1 cellular context compared by ENCODE assay signal in genomic region chr1:6359568-6360496, GRCh38.
TF ChIP-seq lines count a peak whose summit lies in the region.

No MANE protein-coding gene starts in this region.

TF ChIP-seq in HepG2, 621 proteins besides CTCF, POLR2A, EP300 and RAD21 (continues in another document):
- TF ChIP-seq IRF2 (CRISPR knock-in tag; IDR thresholded peaks at IDR 0.05), result peak; percentile 80
- TF ChIP-seq GABPB1 (CRISPR knock-in tag; IDR thresholded peaks at IDR 0.05), result 0 out of 2 replicates have a peak, but pooled peaks have one; percentile 20
- TF ChIP-seq NONO (IDR thresholded peaks at IDR 0.05), result no peak
- TF ChIP-seq NONO (CRISPR knock-in tag; conservative IDR thresholded peaks at IDR 0.05), result peak; percentile 51; the same call in 1 of the 2 replicates
- TF ChIP-seq ZNF451 (CRISPR knock-in tag; IDR thresholded peaks at IDR 0.05), result 0 out of 2 replicates have a peak, but pooled peaks have one; percentile 55
- TF ChIP-seq ETV5 (CRISPR knock-in tag; IDR thresholded peaks at IDR 0.05; ENCODE audit: borderline replicate concordance), result peak; percentile 30; the same call in 1 of the 2 replicates
- TF ChIP-seq NFRKB (IDR thresholded peaks at IDR 0.05), result no peak
- no peak for TF ChIP-seq LCORL (IDR thresholded peaks at IDR 0.05)
- TF ChIP-seq LCORL (CRISPR knock-in tag; IDR thresholded peaks at IDR 0.05), result peak; percentile 90
- TF ChIP-seq ZFP91 (CRISPR knock-in tag; IDR thresholded peaks at IDR 0.05; ENCODE audit: borderline replicate concordance), result peak; percentile 21; the same call in 1 of the 2 replicates
- TF ChIP-seq ZBTB25 (CRISPR knock-in tag; IDR thresholded peaks at IDR 0.05), result 0 out of 2 replicates have a peak, but pooled peaks have one; percentile 31
- peak; percentile 23; the same call in 1 of the 2 replicates for TF ChIP-seq YEATS2 (CRISPR knock-in tag; IDR thresholded peaks at IDR 0.05; ENCODE audit: borderline replicate concordance)
- TF ChIP-seq ZFP36 (IDR thresholded peaks at IDR 0.05; ENCODE audit: borderline replicate concordance, low read depth, low read length, partially characterized antibody), result no peak
- TF ChIP-seq ZNF124 (CRISPR knock-in tag; IDR thresholded peaks at IDR 0.05), result 0 out of 2 replicates have a peak, but pooled peaks have one; percentile 35
- TF ChIP-seq PHF8 (CRISPR knock-in tag; IDR thresholded peaks at IDR 0.05), result peak; percentile 64
- no peak for TF ChIP-seq ZNF180 (CRISPR knock-in tag; IDR thresholded peaks at IDR 0.05; ENCODE audit: borderline replicate concordance, low read depth)
- 0 out of 2 replicates have a peak, but pooled peaks have one; percentile 11 for TF ChIP-seq SALL2 (CRISPR knock-in tag; IDR thresholded peaks at IDR 0.05)
- TF ChIP-seq, protein P1, sequence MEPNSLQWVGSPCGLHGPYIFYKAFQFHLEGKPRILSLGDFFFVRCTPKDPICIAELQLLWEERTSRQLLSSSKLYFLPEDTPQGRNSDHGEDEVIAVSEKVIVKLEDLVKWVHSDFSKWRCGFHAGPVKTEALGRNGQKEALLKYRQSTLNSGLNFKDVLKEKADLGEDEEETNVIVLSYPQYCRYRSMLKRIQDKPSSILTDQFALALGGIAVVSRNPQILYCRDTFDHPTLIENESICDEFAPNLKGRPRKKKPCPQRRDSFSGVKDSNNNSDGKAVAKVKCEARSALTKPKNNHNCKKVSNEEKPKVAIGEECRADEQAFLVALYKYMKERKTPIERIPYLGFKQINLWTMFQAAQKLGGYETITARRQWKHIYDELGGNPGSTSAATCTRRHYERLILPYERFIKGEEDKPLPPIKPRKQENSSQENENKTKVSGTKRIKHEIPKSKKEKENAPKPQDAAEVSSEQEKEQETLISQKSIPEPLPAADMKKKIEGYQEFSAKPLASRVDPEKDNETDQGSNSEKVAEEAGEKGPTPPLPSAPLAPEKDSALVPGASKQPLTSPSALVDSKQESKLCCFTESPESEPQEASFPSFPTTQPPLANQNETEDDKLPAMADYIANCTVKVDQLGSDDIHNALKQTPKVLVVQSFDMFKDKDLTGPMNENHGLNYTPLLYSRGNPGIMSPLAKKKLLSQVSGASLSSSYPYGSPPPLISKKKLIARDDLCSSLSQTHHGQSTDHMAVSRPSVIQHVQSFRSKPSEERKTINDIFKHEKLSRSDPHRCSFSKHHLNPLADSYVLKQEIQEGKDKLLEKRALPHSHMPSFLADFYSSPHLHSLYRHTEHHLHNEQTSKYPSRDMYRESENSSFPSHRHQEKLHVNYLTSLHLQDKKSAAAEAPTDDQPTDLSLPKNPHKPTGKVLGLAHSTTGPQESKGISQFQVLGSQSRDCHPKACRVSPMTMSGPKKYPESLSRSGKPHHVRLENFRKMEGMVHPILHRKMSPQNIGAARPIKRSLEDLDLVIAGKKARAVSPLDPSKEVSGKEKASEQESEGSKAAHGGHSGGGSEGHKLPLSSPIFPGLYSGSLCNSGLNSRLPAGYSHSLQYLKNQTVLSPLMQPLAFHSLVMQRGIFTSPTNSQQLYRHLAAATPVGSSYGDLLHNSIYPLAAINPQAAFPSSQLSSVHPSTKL (CRISPR knock-in tag; IDR thresholded peaks at IDR 0.05), result peak; percentile 50; the same call in 1 of the 2 replicates
- TF ChIP-seq HDAC1 (CRISPR knock-in tag; IDR thresholded peaks at IDR 0.05), result peak; percentile 73
- TF ChIP-seq ZNF264 (CRISPR knock-in tag; IDR thresholded peaks at IDR 0.05), result no peak
- 0 out of 2 replicates have a peak, but pooled peaks have one; percentile 24 for TF ChIP-seq ZSCAN21 (CRISPR knock-in tag; IDR thresholded peaks at IDR 0.05; ENCODE audit: borderline replicate concordance)
- TF ChIP-seq ZBTB20 (CRISPR knock-in tag; IDR thresholded peaks at IDR 0.05; ENCODE audit: borderline replicate concordance, low read depth), result 0 out of 2 replicates have a peak, but pooled peaks have one; percentile 1
- TF ChIP-seq ZNF556 (CRISPR knock-in tag; IDR thresholded peaks at IDR 0.05; ENCODE audit: borderline replicate concordance), result peak; percentile 56; the same call in 1 of the 2 replicates
- TF ChIP-seq MTA3 (CRISPR knock-in tag; IDR thresholded peaks at IDR 0.05), result no peak
- no peak for TF ChIP-seq FLYWCH1 (CRISPR knock-in tag; IDR thresholded peaks at IDR 0.05)
- TF ChIP-seq ZNF350 (CRISPR knock-in tag; IDR thresholded peaks at IDR 0.05; ENCODE audit: borderline replicate concordance, low read depth), result peak; percentile 57; the same call in 1 of the 2 replicates
- TF ChIP-seq ZNF253 (CRISPR knock-in tag; IDR thresholded peaks at IDR 0.05; ENCODE audit: borderline replicate concordance), result no peak
- TF ChIP-seq ZSCAN9 (CRISPR knock-in tag; IDR thresholded peaks at IDR 0.05; ENCODE audit: borderline replicate concordance), result peak; percentile 74; the same call in 1 of the 2 replicates
- no peak for TF ChIP-seq TP53 (CRISPR knock-in tag; conservative IDR thresholded peaks at IDR 0.05)
- TF ChIP-seq, protein P2, sequence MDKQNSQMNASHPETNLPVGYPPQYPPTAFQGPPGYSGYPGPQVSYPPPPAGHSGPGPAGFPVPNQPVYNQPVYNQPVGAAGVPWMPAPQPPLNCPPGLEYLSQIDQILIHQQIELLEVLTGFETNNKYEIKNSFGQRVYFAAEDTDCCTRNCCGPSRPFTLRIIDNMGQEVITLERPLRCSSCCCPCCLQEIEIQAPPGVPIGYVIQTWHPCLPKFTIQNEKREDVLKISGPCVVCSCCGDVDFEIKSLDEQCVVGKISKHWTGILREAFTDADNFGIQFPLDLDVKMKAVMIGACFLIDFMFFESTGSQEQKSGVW (CRISPR knock-in tag; IDR thresholded peaks at IDR 0.05; ENCODE audit: borderline replicate concordance), result no peak
- peak; percentile 66; the same call in 1 of the 2 replicates for TF ChIP-seq ZNF331 (CRISPR knock-in tag; IDR thresholded peaks at IDR 0.05)
- TF ChIP-seq, protein P3, sequence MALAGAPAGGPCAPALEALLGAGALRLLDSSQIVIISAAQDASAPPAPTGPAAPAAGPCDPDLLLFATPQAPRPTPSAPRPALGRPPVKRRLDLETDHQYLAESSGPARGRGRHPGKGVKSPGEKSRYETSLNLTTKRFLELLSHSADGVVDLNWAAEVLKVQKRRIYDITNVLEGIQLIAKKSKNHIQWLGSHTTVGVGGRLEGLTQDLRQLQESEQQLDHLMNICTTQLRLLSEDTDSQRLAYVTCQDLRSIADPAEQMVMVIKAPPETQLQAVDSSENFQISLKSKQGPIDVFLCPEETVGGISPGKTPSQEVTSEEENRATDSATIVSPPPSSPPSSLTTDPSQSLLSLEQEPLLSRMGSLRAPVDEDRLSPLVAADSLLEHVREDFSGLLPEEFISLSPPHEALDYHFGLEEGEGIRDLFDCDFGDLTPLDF (CRISPR knock-in tag; IDR thresholded peaks at IDR 0.05), result no peak
- TF ChIP-seq, protein P4, sequence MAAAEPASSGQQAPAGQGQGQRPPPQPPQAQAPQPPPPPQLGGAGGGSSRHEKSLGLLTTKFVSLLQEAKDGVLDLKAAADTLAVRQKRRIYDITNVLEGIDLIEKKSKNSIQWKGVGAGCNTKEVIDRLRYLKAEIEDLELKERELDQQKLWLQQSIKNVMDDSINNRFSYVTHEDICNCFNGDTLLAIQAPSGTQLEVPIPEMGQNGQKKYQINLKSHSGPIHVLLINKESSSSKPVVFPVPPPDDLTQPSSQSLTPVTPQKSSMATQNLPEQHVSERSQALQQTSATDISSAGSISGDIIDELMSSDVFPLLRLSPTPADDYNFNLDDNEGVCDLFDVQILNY (CRISPR knock-in tag; conservative IDR thresholded peaks at IDR 0.05), result no peak
- peak; percentile 43; the same call in 1 of the 2 replicates for TF ChIP-seq ZNF609 (CRISPR knock-in tag; IDR thresholded peaks at IDR 0.05; ENCODE audit: borderline replicate concordance)
- peak; percentile 85 for TF ChIP-seq ZNF605 (CRISPR knock-in tag; IDR thresholded peaks at IDR 0.05)
- TF ChIP-seq NCOA2 (CRISPR knock-in tag; IDR thresholded peaks at IDR 0.05), result 0 out of 2 replicates have a peak, but pooled peaks have one; percentile 21
- TF ChIP-seq BORCS8-MEF2B (CRISPR knock-in tag; IDR thresholded peaks at IDR 0.05), result 0 out of 2 replicates have a peak, but pooled peaks have one; percentile 13
- TF ChIP-seq ZNF282 (IDR thresholded peaks at IDR 0.05; ENCODE audit: partially characterized antibody), result no peak
- no peak for TF ChIP-seq FOXA1 (IDR thresholded peaks at IDR 0.05)
- TF ChIP-seq FOXA1 (CRISPR knock-in tag; IDR thresholded peaks at IDR 0.05), result 0 out of 2 replicates have a peak, but pooled peaks have one; percentile 5
- no peak for TF ChIP-seq WIZ (CRISPR knock-in tag; IDR thresholded peaks at IDR 0.05)
- TF ChIP-seq PAXIP1 (CRISPR knock-in tag; conservative IDR thresholded peaks at IDR 0.05), result peak; percentile 81
- TF ChIP-seq HNRNPLL (IDR thresholded peaks at IDR 0.05; ENCODE audit: low read depth, low read length, poor library complexity, severe bottlenecking), result peak; percentile 42
- peak; percentile 51; the same call in 1 of the 2 replicates for TF ChIP-seq ZNF792 (CRISPR knock-in tag; IDR thresholded peaks at IDR 0.05)
- TF ChIP-seq STAT5B (CRISPR knock-in tag; IDR thresholded peaks at IDR 0.05), result no peak
- no peak for TF ChIP-seq HHEX (CRISPR knock-in tag; IDR thresholded peaks at IDR 0.05)
- TF ChIP-seq DNMT1 (CRISPR knock-in tag; IDR thresholded peaks at IDR 0.05), result no peak
- peak; percentile 72 for TF ChIP-seq ZNF614 (CRISPR knock-in tag; IDR thresholded peaks at IDR 0.05; ENCODE audit: borderline replicate concordance)
- TF ChIP-seq GFI1 (CRISPR knock-in tag; IDR thresholded peaks at IDR 0.05; ENCODE audit: borderline replicate concordance), result peak; percentile 90
- 0 out of 2 replicates have a peak, but pooled peaks have one; percentile 27 for TF ChIP-seq HIVEP1 (CRISPR knock-in tag; IDR thresholded peaks at IDR 0.05)
